In the genomic region with DNA sequence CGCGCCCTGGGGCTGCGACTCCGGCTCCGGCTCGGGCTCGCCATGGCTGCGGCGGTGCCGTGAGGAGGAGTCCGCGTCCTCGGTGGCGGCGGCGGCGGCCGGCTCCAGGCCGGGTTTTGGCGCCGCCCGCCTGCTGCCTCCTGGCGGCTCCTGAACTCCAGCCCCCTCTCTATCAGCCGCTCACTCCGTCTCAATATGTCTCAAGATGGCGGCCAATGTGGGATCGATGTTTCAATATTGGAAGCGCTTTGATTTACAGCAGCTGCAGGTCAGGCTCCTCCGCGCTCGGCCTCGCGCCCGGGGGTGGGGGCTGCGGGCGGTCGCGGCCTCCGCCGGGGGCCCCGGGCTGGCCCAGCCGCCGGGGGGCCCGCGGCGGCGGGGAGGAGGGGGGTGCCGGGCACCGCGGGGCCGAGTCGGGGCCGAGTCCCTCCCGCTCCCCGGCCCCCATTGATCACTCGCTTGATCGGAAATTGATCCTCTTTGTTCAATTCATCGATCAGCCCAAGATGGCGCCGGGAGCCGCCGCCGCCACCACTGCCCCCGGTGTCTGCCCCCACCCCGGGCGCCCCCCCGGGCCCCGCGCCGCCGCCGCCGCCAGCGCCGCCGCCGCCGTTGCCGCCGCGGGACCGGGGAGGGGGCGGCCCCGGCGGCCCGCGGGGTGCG, we compare ENCODE assay signal across 8 cellular contexts. TPM values are rescaled to one million over a fixed set of nuclear protein-coding genes. Genes with fewer than 3 reads are reported as not detected.
A peak's percentile ranks its signal among the peaks of the same experiment; 100 is the strongest.
DNase-seq lines count a peak whose midpoint lies in the region; ATAC-seq and TF ChIP-seq lines count a peak whose summit lies in the region.

No MANE protein-coding gene starts in this region.

- H3K4me1 ChIP-seq in thoracic aorta (ENCODE audit: control insufficient read depth in 1 of 2, low read depth in 2 of 2) = peaks cover 13 to 32% of the 10 kb centered on the region in 2 donors

- no peak for TF ChIP-seq CTCF in thoracic aorta (IDR thresholded peaks at IDR 0.05)

- peak overlapping the region; percentile 68 for H3K27ac ChIP-seq in KOPT-K1 (ENCODE audit: low read depth, low read length, poor library complexity, severe bottlenecking)
- H3K27ac ChIP-seq in thoracic aorta = peak overlapping the region; percentile 50 to 63

- H3K36me3 ChIP-seq in KOPT-K1 (ENCODE audit: insufficient read depth, low read length) = no peaks in the 10 kb centered on the region
- H3K36me3 ChIP-seq in thoracic aorta = no peaks in the 10 kb centered on the region

- DNase-seq in DMS153 (lab: John Stamatoyannopoulos, UW) (peak; percentile 75), SHP77 (lab: John Stamatoyannopoulos, UW) (peak; percentile 30 to 56), germinal center (ENCODE audit: low spot score) (peak; percentile 88), occipital lobe (lab: John Stamatoyannopoulos, UW) (peak; percentile 41), thoracic aorta (ENCODE audit: low spot score) (no peak)
- DNase-seq in activated naive CD4-positive, alpha-beta T cell (lab: John Stamatoyannopoulos, UW) = peak in 3 of 4 experiments; percentile 46 to 68 (median 52)

- H3K4me3 ChIP-seq in thoracic aorta = peak overlapping the region; percentile 79

- ATAC-seq in GM21576 (IDR thresholded peaks at IDR 0.05; ENCODE audit: unreplicated experiment) = peak; percentile 47
- ATAC-seq in thoracic aorta (ENCODE audit: insufficient number of reproducible peaks, low FRiP score, low read depth) = peak; percentile 55

- no peaks in the 10 kb centered on the region for H3K9me3 ChIP-seq in KOPT-K1 (ENCODE audit: insufficient read depth, low read length, poor library complexity, severe bottlenecking)
- no peaks in the 10 kb centered on the region for H3K9me3 ChIP-seq in thoracic aorta

- H3K27me3 ChIP-seq in thoracic aorta (replicated peaks; ENCODE audit: insufficient read depth) = no peaks in the 10 kb centered on the region

RNA-seq across cellular contexts. Expression of a gene that starts 1.5 kb away (rescaled TPM):
- total RNA-seq in occipital lobe (23.2 TPM), thoracic aorta (100 to 1,000 TPM in 1 of 2 donors, 10 to 100 TPM in 1; 85.0 to 179 TPM)
